In genomic region chr2:178193496-178193822, GRCh38 we compare ENCODE assay signal across 9 cellular contexts. TPM values are rescaled to one million over a fixed set of nuclear protein-coding genes. Genes with fewer than 3 reads are reported as not detected.
A peak's percentile ranks its signal among the peaks of the same experiment; 100 is the strongest.
DNase-seq lines count a peak whose midpoint lies in the region; ATAC-seq, FAIRE-seq and TF ChIP-seq lines count a peak whose summit lies in the region.
"Had no signal": no experiment of that assay in that cellular context is flagged by ENCODE, and none has a peak within 500 bp of the region (broad histone marks: within the 10 kb centered on the region; RNA-seq: fewer than 3 reads in every experiment).

No MANE protein-coding gene starts in this region.

- no peaks in the 10 kb centered on the region for H3K9me3 Mint-ChIP-seq in activated T-cell treated with anti-CD3 and anti-CD28 coated beads, Interleukin-2, amount 50 U/mL, for 24 hours
- H3K9me3 Mint-ChIP-seq in activated naive CD8-positive, alpha-beta T cell treated with anti-CD3 and anti-CD28 coated beads, Interleukin-2, amount 50 U/mL, for 24 hours = no peaks in the 10 kb centered on the region

- H3K4me1 Mint-ChIP-seq in activated T-cell treated with anti-CD3 and anti-CD28 coated beads, Interleukin-2, amount 50 U/mL, for 24 hours (ENCODE audit: low read depth) = peaks cover 14% of the 10 kb centered on the region
- H3K4me1 Mint-ChIP-seq in activated naive CD8-positive, alpha-beta T cell treated with anti-CD3 and anti-CD28 coated beads, Interleukin-2, amount 50 U/mL, for 24 hours = peaks cover 4% of the 10 kb centered on the region

- H3K4me2 ChIP-seq in HepG2 (ENCODE audit: low read depth, low read length) = peak overlapping the region; percentile 85

- no peaks in the 10 kb centered on the region for H3K36me3 Mint-ChIP-seq in activated T-cell treated with anti-CD3 and anti-CD28 coated beads, Interleukin-2, amount 50 U/mL, for 24 hours (ENCODE audit: low read depth)
- H3K36me3 Mint-ChIP-seq in activated naive CD8-positive, alpha-beta T cell treated with anti-CD3 and anti-CD28 coated beads, Interleukin-2, amount 50 U/mL, for 24 hours (ENCODE audit: low read depth) = no peaks in the 10 kb centered on the region

- POLR2A ChIA-PET in HepG2 (lab: Yijun Ruan, JAX) = no interaction called here

- FAIRE-seq in HepG2 (lab: Jason Lieb, UNC) = peak; percentile 37
- FAIRE-seq: G401.6 had no signal

- no TSS peak for BruUV-seq in HepG2 (replicated peaks; lab: Mats Ljungman, UMichigan)

- H3K27ac Mint-ChIP-seq in activated T-cell treated with anti-CD3 and anti-CD28 coated beads, Interleukin-2, amount 50 U/mL, for 24 hours = no peak overlapping the region
- H3K27ac Mint-ChIP-seq in activated naive CD8-positive, alpha-beta T cell treated with anti-CD3 and anti-CD28 coated beads, Interleukin-2, amount 50 U/mL, for 24 hours = no peak overlapping the region

- peaks cover 65% of the 10 kb centered on the region for H3K27me3 Mint-ChIP-seq in activated T-cell treated with anti-CD3 and anti-CD28 coated beads, Interleukin-2, amount 50 U/mL, for 24 hours
- peaks cover 54% of the 10 kb centered on the region for H3K27me3 Mint-ChIP-seq in activated naive CD8-positive, alpha-beta T cell treated with anti-CD3 and anti-CD28 coated beads, Interleukin-2, amount 50 U/mL, for 24 hours

- TF ChIP-seq EP300 in HepG2 (IDR thresholded peaks at IDR 0.05; ENCODE audit: low read depth in 2 of 2, low read length in 2 of 2) (peak in 1 of 2 experiments; percentile 88; a peak in 2 of 4 replicates), HepG2 (CRISPR knock-in tag; IDR thresholded peaks at IDR 0.05; ENCODE audit: borderline replicate concordance) (peak; percentile 55; the same call in 1 of the 2 replicates), transverse colon (IDR thresholded peaks at IDR 0.05; ENCODE audit: low read depth) (no peak)

- H3K27me3 ChIP-seq in HepG2 (ENCODE audit: control insufficient read depth in 1 of 2, insufficient read depth in 2 of 2, low read length in 2 of 2) (peaks cover 8 to 76% of the 10 kb centered on the region in 2 experiments), transverse colon (peaks cover 46% of the 10 kb centered on the region)

- H3K4me1 ChIP-seq in HepG2 (ENCODE audit: insufficient read depth, low read length) (peaks cover 22% of the 10 kb centered on the region), transverse colon (peaks cover 0 to 17% (median 9%) of the 10 kb centered on the region in 4 donors)

- TF ChIP-seq CTCF in HepG2 (CRISPR knock-in tag; IDR thresholded peaks at IDR 0.05) = 0 out of 2 replicates have a peak, but pooled peaks have one; percentile 7
- no peak for TF ChIP-seq CTCF in transverse colon (IDR thresholded peaks at IDR 0.05)

- WGBS in HepG2 (ENCODE audit: low lambda C conversion rate) = 0% methylated on average over 10 of the region's 10 CpGs
- 11 to 29% methylated on average over 7 to 10 of the region's 10 CpGs for WGBS in transverse colon (ENCODE audit: low coverage in 1 of 2), 2 donors

- H3K9me3 ChIP-seq in HepG2 (ENCODE audit: low read length) (no peaks in the 10 kb centered on the region), transverse colon (no peaks in the 10 kb centered on the region)

- no peak for DNase-seq in activated T-cell treated with anti-CD3 and anti-CD28 coated beads, Interleukin-2, amount 50 U/mL, for 24 hours
- no peak for DNase-seq in activated T-cell treated with anti-CD3 and anti-CD28 coated beads for 4 hours
- no peak for DNase-seq in activated naive CD8-positive, alpha-beta T cell treated with anti-CD3 and anti-CD28 coated beads, Interleukin-2, amount 50 U/mL, for 24 hours
- peak; percentile 85 for DNase-seq in HepG2 (ENCODE audit: low spot score)
- no peak for DNase-seq in transverse colon
- no peak for DNase-seq in MV-4-11 (lab: John Stamatoyannopoulos, UW)
- no peak for DNase-seq in posterior cingulate gyrus

- no peak for TF ChIP-seq RAD21 in HepG2 (CRISPR knock-in tag; IDR thresholded peaks at IDR 0.05)

- H3K4me3 Mint-ChIP-seq in activated T-cell treated with anti-CD3 and anti-CD28 coated beads, Interleukin-2, amount 50 U/mL, for 24 hours = peak overlapping the region; percentile 66
- H3K4me3 Mint-ChIP-seq in activated naive CD8-positive, alpha-beta T cell treated with anti-CD3 and anti-CD28 coated beads, Interleukin-2, amount 50 U/mL, for 24 hours = peak overlapping the region; percentile 60

- in situ Hi-C loops in HepG2 (cut with HindIII; ENCODE audit: extremely low pct_ligation_motif_present, low pct_unique_long_range_greater_than_20kb) (no loop called here), transverse colon (cut with MboI; ENCODE audit: low pct_ligation_motif_present in 1 of 4, low pct_unique_long_range_greater_than_20kb in 1 of 4, low sequenced_read_pairs in 3 of 4) (no loop called here)

- TF ChIP-seq POLR2A in HepG2 (IDR thresholded peaks at IDR 0.05; ENCODE audit: insufficient read depth in 1 of 2, low read depth in 2 of 2, low read length in 2 of 2) (no peak), transverse colon (IDR thresholded peaks at IDR 0.05) (no peak)

- H3K27ac ChIP-seq in HepG2 (ENCODE audit: extremely low read length, insufficient read depth, low read length) (no peak overlapping the region), transverse colon (peak overlapping the region; percentile 84 to 92 (median 89))

- no peaks in the 10 kb centered on the region for H3K36me3 ChIP-seq in HepG2 (replicated peaks in 1 of 2; ENCODE audit: control insufficient read depth in 1 of 2, insufficient read depth in 2 of 2, low read length in 2 of 2)
- no peaks in the 10 kb centered on the region for H3K36me3 ChIP-seq in transverse colon

- no peak overlapping the region for H3K9ac ChIP-seq in HepG2 (ENCODE audit: insufficient read depth, low read depth, low read length)

- intact Hi-C loops in HepG2 (cut with micrococcal nuclease; ENCODE audit: unreplicated experiment) (loop anchor here (5.0 kb wide), 2 partner anchors 61 to 81 kb away; partner anchors contain the start of gene RBM45), transverse colon (cut with DNase I; ENCODE audit: low total_unique reads) (no loop called here), posterior cingulate gyrus (cut with DNase I) (loop anchor here (5.0 to 10.0 kb wide), 2 partner anchors 81 to 221 kb away; partner anchors contain the start of gene RBM45)

- CTCF ChIA-PET in HepG2 (lab: Yijun Ruan, JAX; ENCODE audit: low intra/inter-chr PET ratio, low total read pairs) = no interaction called here

- no peak for ATAC-seq in activated naive CD8-positive, alpha-beta T cell treated with anti-CD3 and anti-CD28 coated beads, Interleukin-2, amount 50 U/mL, for 24 hours
- ATAC-seq in HepG2 = peak; percentile 64
- ATAC-seq in GM19452 (IDR thresholded peaks at IDR 0.05; ENCODE audit: unreplicated experiment) = no peak

- H3K79me2 ChIP-seq in HepG2 (ENCODE audit: insufficient read depth, low read length) = no peaks in the 10 kb centered on the region

- H4K20me1 ChIP-seq in HepG2 (ENCODE audit: insufficient read depth, low read length) = peaks cover 11% of the 10 kb centered on the region

- H3K4me3 ChIP-seq in HepG2 (replicated peaks in 1 of 3; ENCODE audit: insufficient read depth in 1 of 3, low read depth in 2 of 3, low read length in 3 of 3) (peak overlapping the region; percentile 59 to 78 (median 66); a peak in 5 of 6 replicates), transverse colon (peak overlapping the region; percentile 59 to 79 (median 67))

- no peak overlapping the region for H2AFZ ChIP-seq in HepG2 (ENCODE audit: low read length)

TF ChIP-seq in HepG2, 621 proteins besides CTCF, POLR2A, EP300 and RAD21 (continues in another document):
- TF ChIP-seq ATF7-NPFF (CRISPR knock-in tag; IDR thresholded peaks at IDR 0.05; ENCODE audit: low read depth) (no peak), NR2F6 (IDR thresholded peaks at IDR 0.05) (peak; percentile 84), NR2F6 (CRISPR knock-in tag; IDR thresholded peaks at IDR 0.05) (peak; percentile 42; the same call in 1 of the 2 replicates), NR2F1 (CRISPR knock-in tag; IDR thresholded peaks at IDR 0.05) (peak; percentile 15 to 33; a peak in 2 of 4 replicates), ZFX (CRISPR knock-in tag; IDR thresholded peaks at IDR 0.05; ENCODE audit: low read depth) (no peak; the same call in 1 of the 2 replicates), ZNF704 (CRISPR knock-in tag; IDR thresholded peaks at IDR 0.05; ENCODE audit: borderline replicate concordance) (no peak)

RNA-seq across cellular contexts. Expression of gene OSBPL6, which starts 0.9 kb away (rescaled TPM):
- 0.10 and 0.11 TPM in 2 replicates for total RNA-seq in HepG2 (2016; rRNA removed; fragmentation: Illumina TruSeq; extraction: Trizol)
- total RNA-seq in HepG2 (2016; cell fraction: cytosol; rRNA removed; fragmentation: Illumina TruSeq; extraction: Trizol; ENCODE audit: low read depth) = 0.10 TPM in 1 of 2 replicates, not detected in the other
- 0.04 and 0.12 TPM in 2 replicates for total RNA-seq in HepG2 (2016; cell fraction: insoluble cytoplasmic fraction; rRNA removed; fragmentation: Illumina TruSeq; extraction: Trizol)
- total RNA-seq in HepG2 (2016; cell fraction: membrane; rRNA removed; fragmentation: Illumina TruSeq; extraction: Trizol) = 0.06 TPM in 1 of 2 replicates, not detected in the other
- not detected in 2 replicates for total RNA-seq in HepG2 (2016; cell fraction: nucleus; rRNA removed; fragmentation: Illumina TruSeq; extraction: Trizol)
- polyA plus RNA-seq in HepG2 (2011; rRNA removed) = 0.01 and 0.03 TPM in 2 replicates
- 0.03 TPM in 2 replicates for polyA plus RNA-seq in HepG2 (2011; cell fraction: cytosol; rRNA removed)
- polyA plus RNA-seq in HepG2 (2011; cell fraction: nucleus; rRNA removed) = not detected in 2 replicates
- polyA plus RNA-seq in HepG2 (2012) = 0.07 TPM in 1 of 2 replicates, not detected in the other
- polyA plus RNA-seq in HepG2 (2016; cell fraction: cytosol; fragmentation: Illumina TruSeq; extraction: Trizol; ENCODE audit: low read depth) = 0.03 TPM in 1 of 2 replicates, not detected in the other
- 0.09 and 0.12 TPM in 2 replicates for polyA plus RNA-seq in HepG2 (2016; cell fraction: insoluble cytoplasmic fraction; fragmentation: Illumina TruSeq; extraction: Trizol; ENCODE audit: low read depth)
- polyA plus RNA-seq in HepG2 (2016; cell fraction: membrane; fragmentation: Illumina TruSeq; extraction: Trizol; ENCODE audit: low read depth) = 0.05 TPM in 1 of 2 replicates, not detected in the other
- 0.14 and 0.20 TPM in 2 replicates for polyA plus RNA-seq in HepG2 (2016; cell fraction: nucleus; fragmentation: Illumina TruSeq; extraction: Trizol; ENCODE audit: insufficient read depth, low read depth)
- 4.1 TPM in 1 of 2 replicates, not detected in the other for polyA minus RNA-seq in HepG2 (2011; rRNA and poly(A)+ RNA removed; ENCODE audit: low replicate concordance)
- not detected in 2 replicates for polyA minus RNA-seq in HepG2 (2011; cell fraction: cytosol; rRNA and poly(A)+ RNA removed)
- polyA minus RNA-seq in HepG2 (2011; cell fraction: nucleus; rRNA and poly(A)+ RNA removed) = 0.12 TPM in 1 of 2 replicates, not detected in the other
- total RNA-seq in transverse colon = 1 to 10 TPM in 3 of 4 donors, under 1 TPM in 1; 0.95 to 4.0 (median 2.5) TPM
